Comparison of ENCODE assay signal across 8 cellular contexts in the genomic region with DNA sequence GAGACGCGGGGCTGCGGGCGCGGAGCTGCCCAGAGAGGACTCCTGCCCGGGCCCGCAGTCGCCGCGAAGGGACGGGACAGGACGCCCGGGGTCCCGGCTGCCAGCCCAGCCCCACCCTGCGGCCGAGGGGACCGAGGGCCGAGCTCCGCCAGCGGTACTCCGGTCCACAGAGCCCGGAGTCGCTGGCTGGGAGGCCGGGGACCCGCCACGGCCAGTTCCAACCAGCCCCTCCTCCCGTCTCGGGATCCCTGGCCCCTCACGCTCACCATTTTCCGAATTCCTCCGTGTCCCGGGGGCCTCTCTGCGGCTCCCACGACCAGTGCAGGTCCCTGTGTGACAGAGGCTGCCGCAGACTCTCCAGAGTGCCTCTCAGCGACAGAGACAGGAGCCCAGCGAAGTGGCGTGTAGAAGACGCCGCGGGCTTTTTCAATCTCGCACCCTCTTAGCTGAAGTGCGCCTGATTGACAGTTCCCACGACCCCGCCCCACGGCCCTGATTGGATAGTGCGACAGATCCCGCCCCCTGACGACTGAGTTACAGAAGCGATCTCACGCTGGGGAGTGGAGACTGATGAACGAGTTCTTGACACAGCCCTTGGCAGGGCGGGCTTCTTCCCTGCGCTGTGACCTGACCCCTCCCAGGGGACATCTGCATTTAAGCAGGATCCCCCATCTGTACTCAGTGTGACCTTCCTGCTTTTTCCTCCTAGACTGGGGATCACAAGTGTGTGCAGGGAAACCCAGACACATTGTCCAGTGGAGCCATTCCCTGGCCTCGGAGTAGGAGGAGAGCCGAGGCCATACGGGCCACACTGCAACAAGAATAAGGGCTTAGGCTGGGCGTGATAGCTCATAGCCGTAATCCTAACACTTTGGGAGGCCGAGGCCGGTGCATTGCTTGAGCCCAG. TPM values are rescaled to one million over a fixed set of nuclear protein-coding genes. Genes with fewer than 3 reads are reported as not detected.
DNase-seq lines count a peak whose midpoint lies in the region; ATAC-seq and TF ChIP-seq lines count a peak whose summit lies in the region.

No MANE protein-coding gene starts in this region.

- peaks cover 10% of the 10 kb centered on the region for H3K4me1 Mint-ChIP-seq in activated CD4-positive, alpha-beta T cell treated with anti-CD3 and anti-CD28 coated beads for 36 hours

- H3K27me3 Mint-ChIP-seq in activated CD4-positive, alpha-beta T cell treated with anti-CD3 and anti-CD28 coated beads for 36 hours = peaks cover 28% of the 10 kb centered on the region

- intact Hi-C loops in activated CD4-positive, alpha-beta T cell treated with anti-CD3 and anti-CD28 coated beads for 36 hours (cut with DNase I, micrococcal nuclease) = loop anchor here (1.0 to 2.0 kb wide), 4 partner anchors 44 to 120 kb away; partner anchors contain the start of genes ZNF823 (in 2 of the 2), ZNF440 (in 1 of the 2) and ZNF441 (in 1 of the 2)

- POLR2A ChIA-PET in activated CD4-positive, alpha-beta T cell treated with anti-CD3 and anti-CD28 coated beads for 36 hours (lab: Charles Lee) = interaction anchor here (0.6 kb wide), 1 partner anchor 746 kb away, joined by 7 read pairs; the partner anchor contains the start of gene ZNF443

- H3K27ac Mint-ChIP-seq in activated CD4-positive, alpha-beta T cell treated with anti-CD3 and anti-CD28 coated beads for 36 hours = peak overlapping the region; percentile 84

- DNase-seq in GM12864 (ENCODE audit: low read depth) (peak; percentile 84), NCI-H345 (lab: John Stamatoyannopoulos, UW) (peak; percentile 84), choroid plexus epithelial cell (ENCODE audit: low read depth) (peak; percentile 94), kidney tubule cell (ENCODE audit: low spot score) (peak; percentile 91)
- peak; percentile 96 for DNase-seq in activated CD4-positive, alpha-beta T cell treated with anti-CD3 and anti-CD28 coated beads for 36 hours
- DNase-seq in stimulated activated CD4-positive, alpha-beta T cell treated with anti-CD3 and anti-CD28 coated beads, Interleukin-15, amount 100 ng/mL, for 48 hours (ENCODE audit: low read depth in 2 of 2) = peak; percentile 84 to 89

- H3K9me3 Mint-ChIP-seq in activated CD4-positive, alpha-beta T cell treated with anti-CD3 and anti-CD28 coated beads for 36 hours (ENCODE audit: low read depth) = no peaks in the 10 kb centered on the region

- CTCF ChIA-PET in activated CD4-positive, alpha-beta T cell treated with anti-CD3 and anti-CD28 coated beads for 36 hours (lab: Charles Lee) = interaction anchor here (0.6 to 1.6 kb wide), 4 partner anchors 16 to 103 kb away, joined by 3 to 5 read pairs (median 3); partner anchors contain the start of gene ZNF491

- H3K4me3 Mint-ChIP-seq in activated CD4-positive, alpha-beta T cell treated with anti-CD3 and anti-CD28 coated beads for 36 hours = peak overlapping the region; percentile 84

- TF ChIP-seq CTCF in GM12864 (IDR thresholded peaks at IDR 0.05; ENCODE audit: low read depth, low read length, missing control alignments) (no peak), choroid plexus epithelial cell (conservative IDR thresholded peaks at IDR 0.05; ENCODE audit: low read depth, low read length) (no peak)

- ATAC-seq in HG03045 (IDR thresholded peaks at IDR 0.05; ENCODE audit: unreplicated experiment) = peak; percentile 76
- ATAC-seq in activated CD4-positive, alpha-beta T cell treated with anti-CD3 and anti-CD28 coated beads for 36 hours = peak; percentile 99
- ATAC-seq in GM18870 (IDR thresholded peaks at IDR 0.05; ENCODE audit: unreplicated experiment) = no peak

- H3K4me3 ChIP-seq in GM12864 (ENCODE audit: low read depth, low read length) (peak overlapping the region; percentile 59), choroid plexus epithelial cell (ENCODE audit: low read depth, low read length) (peak overlapping the region; percentile 90)

- H3K36me3 Mint-ChIP-seq in activated CD4-positive, alpha-beta T cell treated with anti-CD3 and anti-CD28 coated beads for 36 hours (ENCODE audit: low read depth) = no peaks in the 10 kb centered on the region

RNA-seq across cellular contexts. Expression of gene ZNF823, which starts 44.0 kb away (rescaled TPM):
- total RNA-seq in activated CD4-positive, alpha-beta T cell treated with anti-CD3 and anti-CD28 coated beads for 36 hours = 1 to 10 TPM; 2.9 to 3.0 TPM
